ENCODE assay signal across 1 cellular context in genomic region chr7:87152112-87152896, GRCh38.
TF ChIP-seq lines count a peak whose summit lies in the region.

DMTF1 (plus strand) TSS chr7:87152453; CDS start chr7:87164942, 12,489 bp downstream.

TF ChIP-seq in HepG2, 621 proteins besides CTCF, POLR2A, EP300 and RAD21 (continued from another document and continues in another):
- TF ChIP-seq REST (IDR thresholded peaks at IDR 0.05; ENCODE audit: borderline replicate concordance in 1 of 2, low read depth in 1 of 2, low read length in 2 of 2) (no peak; a peak in 2 of 4 replicates), ZBTB42 (CRISPR knock-in tag; IDR thresholded peaks at IDR 0.05) (no peak; the same call in 1 of the 2 replicates), JUNB (CRISPR knock-in tag; IDR thresholded peaks at IDR 0.05; ENCODE audit: borderline replicate concordance) (no peak; the same call in 1 of the 2 replicates), PHF20 (CRISPR knock-in tag; IDR thresholded peaks at IDR 0.05) (peak; percentile 82), FOXA3 (CRISPR knock-in tag; IDR thresholded peaks at IDR 0.05) (no peak; the same call in 1 of the 2 replicates), SAP130 (CRISPR knock-in tag; IDR thresholded peaks at IDR 0.05; ENCODE audit: low read depth) (peak; percentile 94), DNMT1 (CRISPR knock-in tag; IDR thresholded peaks at IDR 0.05) (no peak), GPBP1L1 (CRISPR knock-in tag; IDR thresholded peaks at IDR 0.05) (no peak), TOPORS (CRISPR knock-in tag; IDR thresholded peaks at IDR 0.05) (peak; percentile 82; the same call in 1 of the 2 replicates), MLXIP (CRISPR knock-in tag; IDR thresholded peaks at IDR 0.05; ENCODE audit: borderline replicate concordance) (no peak), ZNF800 (CRISPR knock-in tag; IDR thresholded peaks at IDR 0.05) (0 out of 2 replicates have a peak, but pooled peaks have one; percentile 31), YEATS4 (CRISPR knock-in tag; IDR thresholded peaks at IDR 0.05; ENCODE audit: borderline replicate concordance) (peak; percentile 85), TFDP2 (CRISPR knock-in tag; IDR thresholded peaks at IDR 0.05) (peak; percentile 99), TP53 (CRISPR knock-in tag; conservative IDR thresholded peaks at IDR 0.05) (no peak), ZNF335 (CRISPR knock-in tag; IDR thresholded peaks at IDR 0.05) (no peak; the same call in 1 of the 2 replicates), TCF12 (IDR thresholded peaks at IDR 0.05) (no peak), TCF12 (CRISPR knock-in tag; IDR thresholded peaks at IDR 0.05) (peak; percentile 72), IKZF5 (CRISPR knock-in tag; IDR thresholded peaks at IDR 0.05) (peak; percentile 82), U2AF1 (optimal IDR thresholded peaks at IDR 0.05; ENCODE audit: low read depth, low read length) (no peak), ISL2 (CRISPR knock-in tag; IDR thresholded peaks at IDR 0.05) (peak; percentile 82; the same call in 1 of the 2 replicates), ZNF562 (CRISPR knock-in tag; IDR thresholded peaks at IDR 0.05; ENCODE audit: borderline replicate concordance) (no peak; the same call in 1 of the 2 replicates), TIGD3 (CRISPR knock-in tag; IDR thresholded peaks at IDR 0.05; ENCODE audit: borderline replicate concordance) (0 out of 2 replicates have a peak, but pooled peaks have one; percentile 64), ZSCAN29 (CRISPR knock-in tag; conservative IDR thresholded peaks at IDR 0.05) (peak; percentile 91), FLYWCH1 (CRISPR knock-in tag; IDR thresholded peaks at IDR 0.05) (no peak), ZFX (CRISPR knock-in tag; IDR thresholded peaks at IDR 0.05; ENCODE audit: low read depth) (peak; percentile 93), RFXAP (CRISPR knock-in tag; IDR thresholded peaks at IDR 0.05; ENCODE audit: borderline replicate concordance) (peak; percentile 87), ZNF138 (CRISPR knock-in tag; IDR thresholded peaks at IDR 0.05; ENCODE audit: low read depth) (no peak), EEA1 (CRISPR knock-in tag; IDR thresholded peaks at IDR 0.05; ENCODE audit: borderline replicate concordance) (peak; percentile 60; the same call in 1 of the 2 replicates), CHD2 (IDR thresholded peaks at IDR 0.05; ENCODE audit: low read depth, low read length) (no peak), MNT (IDR thresholded peaks at IDR 0.05) (peak; percentile 72; the same call in 1 of the 2 replicates), MEF2D (CRISPR knock-in tag; IDR thresholded peaks at IDR 0.05) (peak; percentile 74), ZKSCAN5 (CRISPR knock-in tag; IDR thresholded peaks at IDR 0.05) (no peak), SATB2 (CRISPR knock-in tag; IDR thresholded peaks at IDR 0.05) (peak; percentile 84; the same call in 1 of the 2 replicates), ZNF546 (CRISPR knock-in tag; conservative IDR thresholded peaks at IDR 0.05) (peak; percentile 76; the same call in 1 of the 2 replicates), HNF1B (CRISPR knock-in tag; IDR thresholded peaks at IDR 0.05) (peak; percentile 81; the same call in 1 of the 2 replicates), PHF8 (CRISPR knock-in tag; IDR thresholded peaks at IDR 0.05) (peak; percentile 84), SRY (CRISPR knock-in tag; IDR thresholded peaks at IDR 0.05) (no peak), XRCC5 (optimal IDR thresholded peaks at IDR 0.05; ENCODE audit: low read length) (no peak), RFXANK (CRISPR knock-in tag; IDR thresholded peaks at IDR 0.05) (no peak), ZNF234 (CRISPR knock-in tag; conservative IDR thresholded peaks at IDR 0.05) (peak; percentile 84), SALL2 (CRISPR knock-in tag; IDR thresholded peaks at IDR 0.05) (peak; percentile 91; the same call in 1 of the 2 replicates), TGIF2 (CRISPR knock-in tag; IDR thresholded peaks at IDR 0.05) (no peak), THAP8 (CRISPR knock-in tag; IDR thresholded peaks at IDR 0.05; ENCODE audit: borderline replicate concordance) (0 out of 2 replicates have a peak, but pooled peaks have one; percentile 83), ARNT (IDR thresholded peaks at IDR 0.05) (no peak), RBM39 (IDR thresholded peaks at IDR 0.05; ENCODE audit: low read depth, low read length, poor library complexity, severe bottlenecking) (peak; percentile 95), ZNF264 (CRISPR knock-in tag; IDR thresholded peaks at IDR 0.05) (peak; percentile 74; the same call in 1 of the 2 replicates), ZNF160 (CRISPR knock-in tag; IDR thresholded peaks at IDR 0.05) (peak; percentile 63; the same call in 1 of the 2 replicates), FOXC1 (CRISPR knock-in tag; IDR thresholded peaks at IDR 0.05; ENCODE audit: borderline replicate concordance) (peak; percentile 66)
